Comparison of ENCODE assay signal across 8 cellular contexts in the genomic region with DNA sequence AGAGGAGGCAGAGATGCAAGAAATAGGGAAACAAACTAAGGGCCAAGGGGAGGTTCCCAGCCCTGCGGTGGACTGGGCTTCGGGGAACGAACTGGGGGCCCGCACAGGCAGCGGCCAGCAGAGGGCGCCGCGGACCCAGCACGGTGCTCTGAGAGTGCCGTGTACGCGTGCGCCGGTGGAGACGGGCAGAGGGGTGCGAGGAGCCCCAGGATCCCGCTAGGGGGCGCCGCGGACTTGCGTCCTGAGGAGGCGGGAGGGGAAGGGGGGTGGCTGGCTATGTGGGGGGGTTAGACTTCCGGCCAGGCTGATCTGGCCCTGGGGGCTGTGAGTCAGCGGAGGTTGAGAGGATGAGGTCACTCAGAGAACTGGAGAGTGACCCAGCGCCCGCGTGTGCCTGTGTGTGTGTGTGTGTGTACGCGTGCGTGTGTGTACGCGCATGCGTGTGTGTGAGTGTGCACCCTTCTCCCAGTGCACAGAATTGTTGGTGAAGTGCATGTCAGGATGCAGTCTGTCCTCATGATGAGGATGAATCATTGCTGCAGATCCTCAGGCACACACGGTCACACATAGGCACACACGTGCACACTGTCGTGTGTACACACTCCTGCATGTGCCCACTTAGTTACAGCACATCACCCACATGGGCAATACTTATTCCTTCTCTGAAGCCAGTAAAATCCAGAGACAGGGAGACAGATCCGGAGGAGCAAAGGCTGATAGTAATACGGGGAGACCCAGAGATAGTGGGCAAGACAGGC. TPM values are rescaled to one million over a fixed set of nuclear protein-coding genes. Genes with fewer than 3 reads are reported as not detected.
DNase-seq lines count a peak whose midpoint lies in the region; TF ChIP-seq lines count a peak whose summit lies in the region.

No MANE protein-coding gene starts in this region.

- no peaks in the 10 kb centered on the region for H4K20me1 ChIP-seq in GM23248 (ENCODE audit: insufficient read depth)

- H3K4me3 ChIP-seq in GM23248: peak overlapping the region; percentile 38
- peak overlapping the region; percentile 58 for H3K4me3 ChIP-seq in MG63
- H3K4me3 ChIP-seq in fibroblast of villous mesenchyme (ENCODE audit: low read depth, low read length): peak overlapping the region; percentile 9
- peak overlapping the region; percentile 22 for H3K4me3 ChIP-seq in neuron (ENCODE audit: low read length)
- peak overlapping the region; percentile 10 to 38 (median 21) for H3K4me3 ChIP-seq in stomach

- H2AFZ ChIP-seq in GM23248 (peak overlapping the region; percentile 87), neuron (ENCODE audit: low read depth, low read length) (no peak overlapping the region)

- TF ChIP-seq POLR2A in stomach (IDR thresholded peaks at IDR 0.05): no peak

- H3K27me3 ChIP-seq in GM23248 (replicated peaks; ENCODE audit: insufficient read depth) (no peaks in the 10 kb centered on the region), MG63 (0 out of 2 replicates have a peak, but pooled peaks cover 2% of the 10 kb centered on the region), neuron (ENCODE audit: insufficient read depth, low read length) (peaks cover 4% of the 10 kb centered on the region), stomach (peaks cover 0 to 40% (median 16%) of the 10 kb centered on the region in 3 donors)

- H3K27ac ChIP-seq in GM23248 (peak overlapping the region; percentile 62), stomach (peak overlapping the region; percentile 61 to 88 (median 82))

- TF ChIP-seq EP300 in stomach (IDR thresholded peaks at IDR 0.05): no peak

- peak; percentile 99 for TF ChIP-seq CTCF in fibroblast of villous mesenchyme (IDR thresholded peaks at IDR 0.05; ENCODE audit: insufficient read depth, low read depth, low read length)
- TF ChIP-seq CTCF in stomach (IDR thresholded peaks at IDR 0.05): peak in 6 of 7 experiments; percentile 47 to 100 (median 96)

- H3K4me2 ChIP-seq in GM23248 (ENCODE audit: unreplicated experiment): peak overlapping the region; percentile 50

- H3K4me1 ChIP-seq in GM23248 (ENCODE audit: insufficient read depth): peaks cover 53% of the 10 kb centered on the region
- peaks cover 69% of the 10 kb centered on the region for H3K4me1 ChIP-seq in neuron (ENCODE audit: insufficient read depth, low read length)
- peaks cover 61 to 90% (median 84%) of the 10 kb centered on the region in 4 donors for H3K4me1 ChIP-seq in stomach

- in situ Hi-C loops in GM23248 (cut with MboI): no loop called here

- H3K9me3 ChIP-seq in GM23248 (ENCODE audit: low read depth) (no peaks in the 10 kb centered on the region), MG63 (no peaks in the 10 kb centered on the region), neuron (ENCODE audit: low read length) (no peaks in the 10 kb centered on the region), stomach (no peaks in the 10 kb centered on the region)

- H3K9ac ChIP-seq in GM23248: peak overlapping the region; percentile 48

- H3K9me2 ChIP-seq in GM23248 (ENCODE audit: insufficient read depth): no peaks in the 10 kb centered on the region

- DNase-seq in DMS153 treated with DMSO at 0.1 percent for 48 hours (lab: John Stamatoyannopoulos, UW; ENCODE audit: unreplicated experiment) (peak; percentile 98), GM23248 (peak; percentile 99), MG63 (peak; percentile 98), SHP77 (lab: John Stamatoyannopoulos, UW) (peak; percentile 99), fibroblast of villous mesenchyme (ENCODE audit: low read depth) (peak; percentile 98), stomach (peak; percentile 92)
- peak; percentile 76 for DNase-seq in activated effector memory CD4-positive, alpha-beta T cell treated with Interleukin-2 at 50 U/mL for 16 hours

- H3F3A ChIP-seq in GM23248 (ENCODE audit: insufficient read depth): peaks cover 25% of the 10 kb centered on the region

- no peaks in the 10 kb centered on the region for H3K79me2 ChIP-seq in GM23248 (ENCODE audit: insufficient read depth)

- intact Hi-C loops in stomach (cut with DNase I; ENCODE audit: low total_unique reads): no loop called here

- no peaks in the 10 kb centered on the region for H3K36me3 ChIP-seq in GM23248 (ENCODE audit: low read depth)
- H3K36me3 ChIP-seq in MG63: no peaks in the 10 kb centered on the region
- no peaks in the 10 kb centered on the region for H3K36me3 ChIP-seq in neuron (ENCODE audit: insufficient read depth, low read length)
- H3K36me3 ChIP-seq in stomach: no peaks in the 10 kb centered on the region

- 5% methylated on average over 28 to 37 of the region's 38 CpGs for WGBS in GM23248 (ENCODE audit: low coverage in 1 of 2, low lambda C conversion rate in 2 of 2, missing lambda C conversion rate in 2 of 2), 2 experiments
- WGBS in stomach, 5 donors: 8 to 15% (median 13%) methylated on average over 35 to 38 of the region's 38 CpGs

RNA-seq across cellular contexts. Expression of a gene that starts 17.0 kb away (rescaled TPM):
- 15.0 and 23.0 TPM in 2 replicates for total RNA-seq in GM23248 (2014; rRNA removed; shearing (Covaris generic))
- polyA plus RNA-seq in GM23248 (2016; fragmentation: Nextera tagmentation; extraction: Ambion mirVana): 2.2 TPM in 2 replicates
- 0.03 TPM in 1 of 2 replicates, not detected in the other for total RNA-seq in MG63 (2014; rRNA removed; shearing (Covaris generic); ENCODE audit: low replicate concordance)
- total RNA-seq in fibroblast of villous mesenchyme: 66.4 and 66.9 TPM in 2 replicates
- total RNA-seq in stomach: 10 to 100 TPM in 2 of 5 donors, 1 to 10 TPM in 3; 3.2 to 22.3 (median 8.9) TPM
- 1 to 10 TPM; 1.7 to 9.0 (median 3.2) TPM for polyA plus RNA-seq in stomach

RNA-seq across cellular contexts. Expression of a gene that starts 18.3 kb away (rescaled TPM):
- not detected in 2 replicates for total RNA-seq in GM23248 (2014; rRNA removed; shearing (Covaris generic))
- polyA plus RNA-seq in GM23248 (2016; fragmentation: Nextera tagmentation; extraction: Ambion mirVana): not detected in 2 replicates
- not detected in 2 replicates for total RNA-seq in MG63 (2014; rRNA removed; shearing (Covaris generic); ENCODE audit: low replicate concordance)
- total RNA-seq in fibroblast of villous mesenchyme: not detected in 2 replicates
- total RNA-seq in stomach: 10 to 100 TPM in 1 of 5 donors, 1 to 10 TPM in 1, not detected in 3; 5.7 to 39.7 TPM
- under 1 TPM in 1 of 3 donors, not detected in 2; 0.05 TPM for polyA plus RNA-seq in stomach

RNA-seq across cellular contexts. Expression of a gene that starts 41.0 kb away (rescaled TPM):
- total RNA-seq in GM23248 (2014; rRNA removed; shearing (Covaris generic)): not detected in 2 replicates
- polyA plus RNA-seq in GM23248 (2016; fragmentation: Nextera tagmentation; extraction: Ambion mirVana) (not detected in 2 replicates), stomach (under 1 TPM in 2 of 3 donors, not detected in 1; 0.33 to 0.37 TPM)
- total RNA-seq in MG63 (2014; rRNA removed; shearing (Covaris generic); ENCODE audit: low replicate concordance): not detected in 2 replicates
- total RNA-seq in fibroblast of villous mesenchyme (not detected in 2 replicates), stomach (not detected)

RNA-seq across cellular contexts. Expression of a gene that starts 45.2 kb away (rescaled TPM):
- total RNA-seq in GM23248 (2014; rRNA removed; shearing (Covaris generic)): 23.3 and 38.8 TPM in 2 replicates
- polyA plus RNA-seq in GM23248 (2016; fragmentation: Nextera tagmentation; extraction: Ambion mirVana): 64.1 and 68.6 TPM in 2 replicates
- total RNA-seq in MG63 (2014; rRNA removed; shearing (Covaris generic); ENCODE audit: low replicate concordance): 57.8 and 62.8 TPM in 2 replicates
- 39.0 and 80.7 TPM in 2 replicates for total RNA-seq in fibroblast of villous mesenchyme
- total RNA-seq in stomach: 1 to 10 TPM in 1 of 5 donors, under 1 TPM in 1, not detected in 3; 0.72 to 2.0 TPM
- 100 to 1,000 TPM in 1 of 3 donors, 1 to 10 TPM in 2; 6.9 to 207 (median 7.5) TPM for polyA plus RNA-seq in stomach

RNA-seq across cellular contexts. Expression of a gene that starts 58.9 kb away (rescaled TPM):
- 9.5 and 12.5 TPM in 2 replicates for total RNA-seq in GM23248 (2014; rRNA removed; shearing (Covaris generic))
- polyA plus RNA-seq in GM23248 (2016; fragmentation: Nextera tagmentation; extraction: Ambion mirVana): 43.0 and 46.6 TPM in 2 replicates
- 10.0 and 48.6 TPM in 2 replicates for total RNA-seq in MG63 (2014; rRNA removed; shearing (Covaris generic); ENCODE audit: low replicate concordance)
- 15.1 and 24.2 TPM in 2 replicates for total RNA-seq in fibroblast of villous mesenchyme
- total RNA-seq in stomach: 10 to 100 TPM in 3 of 5 donors, 1 to 10 TPM in 2; 9.0 to 15.6 (median 12.9) TPM
- 10 to 100 TPM; 11.2 to 24.1 (median 19.9) TPM for polyA plus RNA-seq in stomach

Comparison
In these comparisons a context has a peak if more than half of its experiments do, and no peak if none do; other contexts are left out.
1. Peak in every context shown above with its lines: DNase-seq, H3K4me3 ChIP-seq and H3K27ac ChIP-seq.